Comparison of ENCODE assay signal across 17 cellular contexts in the genomic region with DNA sequence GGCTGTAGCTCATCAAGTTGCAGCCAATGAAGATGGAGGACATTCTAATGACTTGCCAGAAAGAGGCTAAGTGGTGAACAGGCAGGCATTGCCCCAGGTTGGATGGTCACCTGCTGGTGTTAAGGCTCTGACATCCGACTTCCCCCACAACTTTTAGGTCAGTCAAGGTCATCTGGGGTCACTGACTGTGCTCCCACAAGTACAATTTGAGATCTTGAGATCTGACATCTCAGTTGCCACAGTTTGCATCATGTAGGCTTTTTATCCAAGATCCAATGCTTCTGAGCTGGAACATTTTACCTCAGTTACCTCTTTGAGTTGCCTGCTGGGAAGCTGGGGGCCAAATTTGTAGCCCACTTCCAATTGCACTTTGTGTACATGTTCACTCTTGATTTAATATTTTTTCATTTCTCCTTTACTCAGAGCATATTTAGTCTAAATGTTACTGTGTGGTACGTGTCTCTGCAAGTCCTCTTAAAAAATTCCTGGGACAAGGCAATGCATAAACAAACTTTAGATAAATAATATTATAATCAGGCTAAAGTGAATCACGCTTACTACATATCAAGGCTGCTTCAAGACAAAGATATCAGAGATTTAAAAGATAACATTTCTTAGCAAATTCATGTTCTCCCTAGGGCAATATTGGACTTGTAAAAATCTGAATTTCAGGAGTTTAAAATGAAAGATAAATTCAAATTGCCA.
DNase-seq lines count a peak whose midpoint lies in the region; ATAC-seq and TF ChIP-seq lines count a peak whose summit lies in the region.
"Had no signal": no experiment of that assay in that cellular context is flagged by ENCODE, and none has a peak within 500 bp of the region (broad histone marks: within the 10 kb centered on the region; RNA-seq: fewer than 3 reads in every experiment).

No MANE protein-coding gene starts in this region.

- peak overlapping the region; percentile 26 for H3K27ac Mint-ChIP-seq in activated naive CD4-positive, alpha-beta T cell treated with anti-CD3 and anti-CD28 coated beads, Interleukin-2, amount 10 ng/mL, durations not matched to agents 7 days and 5 days
- no peak overlapping the region for H3K27ac Mint-ChIP-seq in activated naive CD4-positive, alpha-beta T cell treated with anti-CD3 and anti-CD28 coated beads, Interleukin-2, amount 50 U/mL, for 72 hours
- peak overlapping the region; percentile 3 for H3K27ac Mint-ChIP-seq in activated naive CD8-positive, alpha-beta T cell treated with anti-CD3 and anti-CD28 coated beads, Interleukin-2, amount 10 ng/mL, durations not matched to agents 7 days and 5 days
- peak overlapping the region in 4 of 6 donors; percentile 4 to 69 (median 8) for H3K27ac Mint-ChIP-seq in immature natural killer cell

- TF ChIP-seq POLR2A in heart left ventricle (IDR thresholded peaks at IDR 0.05) (no peak), body of pancreas (IDR thresholded peaks at IDR 0.05) (no peak), ovary (IDR thresholded peaks at IDR 0.05) (no peak)

- H3K27me3 ChIP-seq in heart left ventricle (no peaks in the 10 kb centered on the region), body of pancreas (no peaks in the 10 kb centered on the region), ovary (no peaks in the 10 kb centered on the region)

- peaks cover 69% of the 10 kb centered on the region for H3K4me1 Mint-ChIP-seq in activated naive CD4-positive, alpha-beta T cell treated with anti-CD3 and anti-CD28 coated beads, Interleukin-2, amount 10 ng/mL, durations not matched to agents 7 days and 5 days
- H3K4me1 Mint-ChIP-seq in activated naive CD8-positive, alpha-beta T cell treated with anti-CD3 and anti-CD28 coated beads, Interleukin-2, amount 10 ng/mL, durations not matched to agents 7 days and 5 days: peaks cover 55% of the 10 kb centered on the region
- peaks cover 27 to 38% of the 10 kb centered on the region in 2 donors for H3K4me1 Mint-ChIP-seq in immature natural killer cell

- H3K4me1 ChIP-seq in heart left ventricle (peaks cover 0 to 19% (median 0%) of the 10 kb centered on the region in 12 donors), body of pancreas (peaks cover 27% of the 10 kb centered on the region), ovary (ENCODE audit: insufficient read depth) (peaks cover 3% of the 10 kb centered on the region)
- H3K4me1 ChIP-seq: A549 had no signal

- H3K9me3 ChIP-seq in KOPT-K1 (ENCODE audit: insufficient read depth, low read length, poor library complexity, severe bottlenecking) (no peaks in the 10 kb centered on the region), heart left ventricle (no peaks in the 10 kb centered on the region), body of pancreas (no peaks in the 10 kb centered on the region), ovary (no peaks in the 10 kb centered on the region)
- H3K9me3 ChIP-seq: A549 had no signal

- intact Hi-C loops in heart left ventricle (cut with DNase I) (no loop called here), body of pancreas (cut with DNase I) (no loop called here), ovary (cut with DNase I) (no loop called here)

- TF ChIP-seq CTCF in heart left ventricle (IDR thresholded peaks at IDR 0.05): no peak
- no peak for TF ChIP-seq CTCF in body of pancreas (IDR thresholded peaks at IDR 0.05)
- TF ChIP-seq CTCF in ovary (IDR thresholded peaks at IDR 0.05): no peak

- POLR2A ChIA-PET in activated naive CD8-positive, alpha-beta T cell treated with anti-CD3 and anti-CD28 coated beads, Interleukin-2, amount 10 ng/mL, durations not matched to agents 7 days and 5 days (lab: Charles Lee): interaction anchor here (0.7 to 1.8 kb wide), 4 partner anchors 8 to 252 kb away, joined by 3 to 5 read pairs (median 4); partner anchors contain the start of gene GTF2A1

- DNase-seq in activated naive CD4-positive, alpha-beta T cell treated with anti-CD3 and anti-CD28 coated beads, Interleukin-2, amount 10 ng/mL, durations not matched to agents 7 days and 5 days: no peak
- DNase-seq in activated naive CD4-positive, alpha-beta T cell treated with anti-CD3 and anti-CD28 coated beads, Interleukin-2, amount 50 U/mL, for 72 hours (ENCODE audit: low spot score in 2 of 2): no peak
- no peak for DNase-seq in activated naive CD8-positive, alpha-beta T cell treated with anti-CD3 and anti-CD28 coated beads, Interleukin-2, amount 10 ng/mL, durations not matched to agents 7 days and 5 days
- DNase-seq in immature natural killer cell (no peak), heart left ventricle (no peak), body of pancreas (no peak), ovary (no peak)
- DNase-seq: CD4-positive, CD25-positive, alpha-beta regulatory T cell; DMS53; KG1; NCI-H1417; NCI-H1930; NCI-H2171; NCI-H774; SHP77 treated with DMSO at 0.1 percent for 48 hours had no signal

- H3K4me3 ChIP-seq in heart left ventricle (no peak overlapping the region), body of pancreas (no peak overlapping the region), ovary (no peak overlapping the region)
- H3K4me3 ChIP-seq: A549 had no signal

- peaks cover 5% of the 10 kb centered on the region for H3K9me3 Mint-ChIP-seq in activated naive CD4-positive, alpha-beta T cell treated with anti-CD3 and anti-CD28 coated beads, Interleukin-2, amount 10 ng/mL, durations not matched to agents 7 days and 5 days
- no peaks in the 10 kb centered on the region for H3K9me3 Mint-ChIP-seq in activated naive CD4-positive, alpha-beta T cell treated with anti-CD3 and anti-CD28 coated beads, Interleukin-2, amount 50 U/mL, for 72 hours
- no peaks in the 10 kb centered on the region for H3K9me3 Mint-ChIP-seq in activated naive CD8-positive, alpha-beta T cell treated with anti-CD3 and anti-CD28 coated beads, Interleukin-2, amount 10 ng/mL, durations not matched to agents 7 days and 5 days
- no peaks in the 10 kb centered on the region for H3K9me3 Mint-ChIP-seq in immature natural killer cell
- H3K9me3 Mint-ChIP-seq: CD4-positive, CD25-positive, alpha-beta regulatory T cell had no signal

- peaks cover 44% of the 10 kb centered on the region for H3K36me3 Mint-ChIP-seq in activated naive CD4-positive, alpha-beta T cell treated with anti-CD3 and anti-CD28 coated beads, Interleukin-2, amount 10 ng/mL, durations not matched to agents 7 days and 5 days
- peaks cover 5 to 56% of the 10 kb centered on the region in 2 donors for H3K36me3 Mint-ChIP-seq in activated naive CD4-positive, alpha-beta T cell treated with anti-CD3 and anti-CD28 coated beads, Interleukin-2, amount 50 U/mL, for 72 hours
- peaks cover 29% of the 10 kb centered on the region for H3K36me3 Mint-ChIP-seq in activated naive CD8-positive, alpha-beta T cell treated with anti-CD3 and anti-CD28 coated beads, Interleukin-2, amount 10 ng/mL, durations not matched to agents 7 days and 5 days
- H3K36me3 Mint-ChIP-seq in immature natural killer cell: peaks cover 0 to 8% (median 7%) of the 10 kb centered on the region in 3 donors

- no peaks in the 10 kb centered on the region for H3K27me3 Mint-ChIP-seq in activated naive CD4-positive, alpha-beta T cell treated with anti-CD3 and anti-CD28 coated beads, Interleukin-2, amount 10 ng/mL, durations not matched to agents 7 days and 5 days
- H3K27me3 Mint-ChIP-seq in activated naive CD8-positive, alpha-beta T cell treated with anti-CD3 and anti-CD28 coated beads, Interleukin-2, amount 10 ng/mL, durations not matched to agents 7 days and 5 days: no peaks in the 10 kb centered on the region
- peaks cover 0 to 1% (median 0%) of the 10 kb centered on the region in 3 donors for H3K27me3 Mint-ChIP-seq in immature natural killer cell (ENCODE audit: low read depth in 3 of 3)
- H3K27me3 Mint-ChIP-seq: CD4-positive, CD25-positive, alpha-beta regulatory T cell had no signal

- CTCF ChIA-PET in activated naive CD4-positive, alpha-beta T cell treated with anti-CD3 and anti-CD28 coated beads, Interleukin-2, amount 10 ng/mL, durations not matched to agents 7 days and 5 days (lab: Charles Lee): interaction anchor here (0.7 kb wide), 1 partner anchor 11 kb away, joined by 3 read pairs; no protein-coding TSS in a partner anchor

- TF ChIP-seq EP300 in ovary (IDR thresholded peaks at IDR 0.05): no peak

- ATAC-seq in activated naive CD4-positive, alpha-beta T cell treated with anti-CD3 and anti-CD28 coated beads, Interleukin-2, amount 50 U/mL, for 72 hours: no peak
- ATAC-seq in activated naive CD8-positive, alpha-beta T cell treated with anti-CD3 and anti-CD28 coated beads, Interleukin-2, amount 10 ng/mL, durations not matched to agents 7 days and 5 days (ENCODE audit: low read depth): no peak
- ATAC-seq in heart left ventricle (no peak), body of pancreas (no peak)
- ATAC-seq: A549 had no signal

- H3K4me3 Mint-ChIP-seq in activated naive CD4-positive, alpha-beta T cell treated with anti-CD3 and anti-CD28 coated beads, Interleukin-2, amount 10 ng/mL, durations not matched to agents 7 days and 5 days: no peak overlapping the region
- H3K4me3 Mint-ChIP-seq in activated naive CD8-positive, alpha-beta T cell treated with anti-CD3 and anti-CD28 coated beads, Interleukin-2, amount 10 ng/mL, durations not matched to agents 7 days and 5 days: no peak overlapping the region
- H3K4me3 Mint-ChIP-seq in immature natural killer cell: no peak overlapping the region

- WGBS in heart left ventricle, 4 donors: 92 to 98% (median 96%) methylated on average over 3 of the region's 3 CpGs
- WGBS in body of pancreas, 2 donors: 64 to 68% methylated on average over 3 of the region's 3 CpGs
- WGBS in ovary, 3 donors: 90 to 94% (median 94%) methylated on average over 3 of the region's 3 CpGs

- H3K27ac ChIP-seq in KOPT-K1 (ENCODE audit: low read depth, low read length, poor library complexity, severe bottlenecking) (peak overlapping the region; percentile 44), heart left ventricle (no peak overlapping the region), body of pancreas (peak overlapping the region in 1 of 4 donors; percentile 3), ovary (no peak overlapping the region)
- H3K27ac ChIP-seq: A549 had no signal

- peaks cover 31% of the 10 kb centered on the region for H3K36me3 ChIP-seq in KOPT-K1 (ENCODE audit: insufficient read depth, low read length)
- H3K36me3 ChIP-seq in heart left ventricle: peaks cover 0 to 47% (median 34%) of the 10 kb centered on the region in 9 donors
- H3K36me3 ChIP-seq in body of pancreas (replicated peaks in 1 of 2; ENCODE audit: insufficient read depth in 1 of 2, low read depth in 2 of 2): peaks cover 6 to 18% of the 10 kb centered on the region in 2 donors
- no peaks in the 10 kb centered on the region for H3K36me3 ChIP-seq in ovary

Comparison
In these comparisons a context has a peak if more than half of its experiments do, and no peak if none do; other contexts are left out.
1. H3K27ac Mint-ChIP-seq: peak in activated naive CD4-positive, alpha-beta T cell treated with anti-CD3 and anti-CD28 coated beads, Interleukin-2, amount 10 ng/mL, durations not matched to agents 7 days and 5 days (single experiment), activated naive CD8-positive, alpha-beta T cell treated with anti-CD3 and anti-CD28 coated beads, Interleukin-2, amount 10 ng/mL, durations not matched to agents 7 days and 5 days (single experiment) and immature natural killer cell (4 of 6); none in activated naive CD4-positive, alpha-beta T cell treated with anti-CD3 and anti-CD28 coated beads, Interleukin-2, amount 50 U/mL, for 72 hours (0 of 2).